Comparison of ENCODE assay signal across 9 cellular contexts in genomic region chr5:157387683-157388093, GRCh38.
A peak's percentile ranks its signal among the peaks of the same experiment; 100 is the strongest.
DNase-seq lines count a peak whose midpoint lies in the region; TF ChIP-seq lines count a peak whose summit lies in the region.
"Had no signal": no experiment of that assay in that cellular context is flagged by ENCODE, and none has a peak within 500 bp of the region (broad histone marks: within the 10 kb centered on the region; RNA-seq: fewer than 3 reads in every experiment).

No MANE protein-coding gene starts in this region.

- POLR2A ChIA-PET in PC-9 (lab: Charles Lee; ENCODE audit: unreplicated experiment): interaction anchor here (0.7 kb wide), 1 partner anchor 66 kb away, joined by 37 read pairs; no protein-coding TSS in a partner anchor

- H3K9me2 ChIP-seq in PC-9 (ENCODE audit: insufficient read depth): no peaks in the 10 kb centered on the region

- 0 out of 2 replicates have a peak overlapping the region, but pooled peaks have one; percentile 20 for H2AFZ ChIP-seq in PC-9
- H2AFZ ChIP-seq: parathyroid adenoma had no signal

- H3K27me3 ChIP-seq in PC-9 (ENCODE audit: insufficient read depth, low read depth) (no peaks in the 10 kb centered on the region), esophagus (ENCODE audit: control insufficient read depth in 1 of 2, insufficient read depth in 2 of 2, low read length in 2 of 2) (no peaks in the 10 kb centered on the region)

- H3K4me1 Mint-ChIP-seq in nephron progenitor cell: peaks cover 39% of the 10 kb centered on the region

- CTCF ChIA-PET in PC-9 (lab: Charles Lee): no interaction called here

- DNase-seq in Ammon's horn (ENCODE audit: low spot score) (peak; percentile 72), PC-9 (peak; percentile 20 to 35), nephron progenitor cell (no peak), SHP77 (lab: John Stamatoyannopoulos, UW) (no peak), activated gamma-delta T cell (lab: John Stamatoyannopoulos, UW) (no peak), MV-4-11 (lab: John Stamatoyannopoulos, UW) (no peak)
- no peak for DNase-seq in stimulated activated CD4-positive, alpha-beta T cell treated with anti-CD3 and anti-CD28 coated beads, Interleukin-12 subunit alpha, Interleukin-12 subunit beta, amount 100 ng/mL, for 4 hours

- H3K36me3 ChIP-seq in PC-9 (ENCODE audit: low read depth) (no peaks in the 10 kb centered on the region), esophagus (ENCODE audit: control insufficient read depth in 2 of 2, insufficient read depth in 2 of 2, low read length in 1 of 2) (peaks cover 0 to 2% of the 10 kb centered on the region in 2 donors)

- intact Hi-C loops in PC-9 (cut with micrococcal nuclease; ENCODE audit: unreplicated experiment): loop anchor here (5.0 kb wide), 1 partner anchor 170 kb away; no protein-coding TSS in a partner anchor

- H3K4me3 ChIP-seq in PC-9: no peak overlapping the region
- H3K4me3 ChIP-seq in esophagus (ENCODE audit: low read depth in 1 of 2, low read length in 2 of 2): no peak overlapping the region

- no TSS peak for BruUV-seq in PC-9 (replicated peaks; lab: Mats Ljungman, UMichigan)

- H3K9me3 Mint-ChIP-seq in nephron progenitor cell: no peaks in the 10 kb centered on the region

- H3K4me3 Mint-ChIP-seq in nephron progenitor cell: no peak overlapping the region

- H3K27ac ChIP-seq in PC-9: peak overlapping the region; percentile 37; the same call in 1 of the 2 replicates
- H3K27ac ChIP-seq in esophagus (ENCODE audit: low read depth in 2 of 2, low read length in 1 of 2): peak overlapping the region; percentile 51 to 53
- H3K27ac ChIP-seq: parathyroid adenoma had no signal

- H3K4me1 ChIP-seq in PC-9 (replicated peaks; ENCODE audit: insufficient read depth) (peaks cover 59% of the 10 kb centered on the region), esophagus (ENCODE audit: control insufficient read depth in 2 of 2, insufficient read depth in 2 of 2, low read length in 1 of 2) (peaks cover 0 to 6% of the 10 kb centered on the region in 2 donors)
- H3K4me1 ChIP-seq: parathyroid adenoma had no signal

- H3K79me2 ChIP-seq in PC-9 (ENCODE audit: low read depth): no peaks in the 10 kb centered on the region
- H3K79me2 ChIP-seq: parathyroid adenoma had no signal

- no peaks in the 10 kb centered on the region for H4K20me1 ChIP-seq in PC-9 (ENCODE audit: insufficient read depth)

- H3K9me3 ChIP-seq in PC-9 (ENCODE audit: insufficient read depth, low read depth): no peaks in the 10 kb centered on the region
- H3K9me3 ChIP-seq in esophagus (ENCODE audit: control insufficient read depth in 2 of 2, insufficient read depth in 1 of 2, low read depth in 1 of 2, low read length in 1 of 2): no peaks in the 10 kb centered on the region

- WGBS in esophagus, 2 donors: 36 to 38% methylated on average over 3 of the region's 3 CpGs

- TF ChIP-seq CTCF in PC-9 (conservative IDR thresholded peaks at IDR 0.05) (no peak), nephron progenitor cell (IDR thresholded peaks at IDR 0.05) (no peak)

- H3K27me3 Mint-ChIP-seq in nephron progenitor cell (ENCODE audit: low read depth, poor library complexity): no peaks in the 10 kb centered on the region

- H3K27ac Mint-ChIP-seq in nephron progenitor cell: peak overlapping the region; percentile 43

- peak overlapping the region; percentile 39; the same call in 1 of the 2 replicates for H3K4me2 ChIP-seq in PC-9

- peaks cover 17% of the 10 kb centered on the region for H3K36me3 Mint-ChIP-seq in nephron progenitor cell (ENCODE audit: low read depth)

- H3F3A ChIP-seq in PC-9 (ENCODE audit: insufficient read depth, low read depth): peaks cover 37% of the 10 kb centered on the region

Comparison
In these comparisons a context has a peak if more than half of its experiments do, and no peak if none do; other contexts are left out.
1. DNase-seq: peak in Ammon's horn (single experiment) and PC-9 (2 of 2); none in nephron progenitor cell (single experiment), SHP77 (0 of 2), activated gamma-delta T cell (single experiment), MV-4-11 (single experiment) and stimulated activated CD4-positive, alpha-beta T cell treated with anti-CD3 and anti-CD28 coated beads, Interleukin-12 subunit alpha, Interleukin-12 subunit beta, amount 100 ng/mL, for 4 hours (single experiment).